ENCODE assay signal across 13 cellular contexts in the genomic region with DNA sequence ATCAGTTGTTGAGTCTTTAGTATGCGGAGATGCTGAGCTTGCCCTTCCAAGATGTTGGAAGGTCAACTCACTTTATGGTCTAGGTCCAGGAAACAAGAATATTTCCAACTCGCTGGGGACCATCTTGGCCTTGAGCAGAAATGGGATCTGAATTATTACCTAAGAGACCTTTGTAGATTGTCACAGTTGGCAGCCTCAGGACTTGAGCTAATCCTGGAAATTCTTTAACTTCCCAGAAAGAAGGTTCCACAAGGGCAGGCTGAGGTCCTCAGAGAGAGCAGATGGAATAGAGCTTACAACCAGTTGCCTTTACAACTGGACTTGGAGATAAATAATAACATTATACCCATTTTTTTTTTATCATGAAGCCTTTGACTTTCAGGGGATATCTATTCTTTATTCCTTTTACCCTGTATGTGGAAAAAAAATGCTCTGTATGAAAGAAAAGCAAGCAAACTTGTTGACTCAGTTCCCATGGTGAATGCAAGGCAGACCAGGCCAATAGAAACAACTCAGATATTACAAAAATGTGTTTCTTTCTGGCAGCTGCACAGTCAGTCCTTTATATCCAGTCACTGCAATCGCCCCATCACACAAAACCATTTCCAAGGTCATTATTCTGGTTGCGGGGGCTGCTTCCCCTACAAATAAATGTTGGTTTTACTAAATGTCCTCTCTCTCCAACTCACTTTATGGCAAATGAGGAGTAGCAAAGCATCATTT.
DNase-seq lines count a peak whose midpoint lies in the region; ATAC-seq and TF ChIP-seq lines count a peak whose summit lies in the region.
"Had no signal": no experiment of that assay in that cellular context is flagged by ENCODE, and none has a peak within 500 bp of the region (broad histone marks: within the 10 kb centered on the region; RNA-seq: fewer than 3 reads in every experiment).

No MANE protein-coding gene starts in this region.

- no peak for ATAC-seq in HG03159 (IDR thresholded peaks at IDR 0.05; ENCODE audit: unreplicated experiment)
- ATAC-seq: natural killer cell had no signal

- 95% methylated on average over 4 of the region's 4 CpGs for WGBS in hepatocyte (ENCODE audit: low lambda C conversion rate, missing lambda C conversion rate)
- 93% methylated on average over 4 of the region's 4 CpGs for WGBS in smooth muscle cell (ENCODE audit: low lambda C conversion rate)

- H3K79me2 ChIP-seq in hepatocyte (no peaks in the 10 kb centered on the region), smooth muscle cell (ENCODE audit: low read depth) (no peaks in the 10 kb centered on the region)

- peaks cover 65% of the 10 kb centered on the region for H3K4me1 Mint-ChIP-seq in CD14-positive monocyte
- peaks cover 37% of the 10 kb centered on the region for H3K4me1 Mint-ChIP-seq in progenitor cell of endocrine pancreas (ENCODE audit: low read depth)
- H3K4me1 Mint-ChIP-seq: central memory CD8-positive, alpha-beta T cell had no signal

- H3K4me2 ChIP-seq in hepatocyte (no peak overlapping the region), smooth muscle cell (no peak overlapping the region)

- no peaks in the 10 kb centered on the region for H3K36me3 ChIP-seq in hepatocyte (replicated peaks; ENCODE audit: insufficient read depth, low read depth)
- H3K36me3 ChIP-seq in smooth muscle cell (ENCODE audit: low read depth) = no peaks in the 10 kb centered on the region

- peak overlapping the region; percentile 46 to 99 (median 94) for H3K27ac Mint-ChIP-seq in CD14-positive monocyte
- H3K27ac Mint-ChIP-seq in progenitor cell of endocrine pancreas = no peak overlapping the region
- H3K27ac Mint-ChIP-seq: B cell, natural killer cell had no signal

- H3K9me3 Mint-ChIP-seq in CD14-positive monocyte (no peaks in the 10 kb centered on the region), progenitor cell of endocrine pancreas (ENCODE audit: low read depth) (no peaks in the 10 kb centered on the region)
- H3K9me3 Mint-ChIP-seq: central memory CD8-positive, alpha-beta T cell; natural killer cell had no signal

- H3F3A ChIP-seq in smooth muscle cell (ENCODE audit: low read depth) = peaks cover 8% of the 10 kb centered on the region

- H3K4me3 ChIP-seq in choroid plexus epithelial cell (ENCODE audit: low read depth, low read length) (no peak overlapping the region), hepatocyte (no peak overlapping the region), smooth muscle cell (no peak overlapping the region)

- H3K4me3 Mint-ChIP-seq in CD14-positive monocyte (no peak overlapping the region), progenitor cell of endocrine pancreas (ENCODE audit: low read depth) (no peak overlapping the region)
- H3K4me3 Mint-ChIP-seq: B cell; central memory CD8-positive, alpha-beta T cell; natural killer cell had no signal

- no peaks in the 10 kb centered on the region for H3K9me2 ChIP-seq in hepatocyte (replicated peaks; ENCODE audit: insufficient read depth)

- H4K20me1 ChIP-seq in hepatocyte (ENCODE audit: insufficient read depth, poor library complexity, severe bottlenecking) (no peaks in the 10 kb centered on the region), smooth muscle cell (ENCODE audit: low read depth) (no peaks in the 10 kb centered on the region)

- H3K9ac ChIP-seq in smooth muscle cell (ENCODE audit: low read depth) = no peak overlapping the region

- H3K27me3 ChIP-seq in hepatocyte (no peaks in the 10 kb centered on the region), smooth muscle cell (ENCODE audit: low read depth) (no peaks in the 10 kb centered on the region)

- no peak overlapping the region for H2AFZ ChIP-seq in hepatocyte
- H2AFZ ChIP-seq in smooth muscle cell (ENCODE audit: low read depth) = no peak overlapping the region

- intact Hi-C loops in CD14-positive monocyte (cut with micrococcal nuclease) = loop anchor here (5.0 to 10.0 kb wide), 6 partner anchors 83 to 403 kb away; a partner anchor contains a TSS

- TF ChIP-seq CTCF in CD14-positive monocyte (IDR thresholded peaks at IDR 0.05) (no peak), choroid plexus epithelial cell (conservative IDR thresholded peaks at IDR 0.05; ENCODE audit: low read depth, low read length) (no peak), hepatocyte (IDR thresholded peaks at IDR 0.05; ENCODE audit: poor library complexity) (no peak), smooth muscle cell (IDR thresholded peaks at IDR 0.05; ENCODE audit: borderline replicate concordance, insufficient read depth, poor library complexity, severe bottlenecking) (no peak), progenitor cell of endocrine pancreas (IDR thresholded peaks at IDR 0.05; ENCODE audit: unreplicated experiment) (no peak)

- H3K4me1 ChIP-seq in hepatocyte (ENCODE audit: insufficient read depth) = peaks cover 45% of the 10 kb centered on the region
- H3K4me1 ChIP-seq in smooth muscle cell (ENCODE audit: low read depth) = peaks cover 55% of the 10 kb centered on the region

- H3K36me3 Mint-ChIP-seq in CD14-positive monocyte (peaks cover 9% of the 10 kb centered on the region in 2 donors), progenitor cell of endocrine pancreas (ENCODE audit: insufficient read depth) (no peaks in the 10 kb centered on the region)
- H3K36me3 Mint-ChIP-seq: natural killer cell had no signal

- no peaks in the 10 kb centered on the region for H3K27me3 Mint-ChIP-seq in CD14-positive monocyte (ENCODE audit: low read depth in 3 of 3)
- no peaks in the 10 kb centered on the region for H3K27me3 Mint-ChIP-seq in progenitor cell of endocrine pancreas
- H3K27me3 Mint-ChIP-seq: B cell; central memory CD8-positive, alpha-beta T cell had no signal

- peak overlapping the region; percentile 84 for H3K27ac ChIP-seq in hepatocyte
- H3K27ac ChIP-seq in smooth muscle cell (ENCODE audit: low read depth) = peak overlapping the region; percentile 8

- DNase-seq in CD14-positive monocyte (ENCODE audit: low spot score) = no peak
- peak; percentile 86 for DNase-seq in choroid plexus epithelial cell (ENCODE audit: low read depth)
- no peak for DNase-seq in hepatocyte (ENCODE audit: low spot score)
- no peak for DNase-seq in smooth muscle cell (lab: John Stamatoyannopoulos, UW; ENCODE audit: unreplicated experiment)
- DNase-seq in progenitor cell of endocrine pancreas (ENCODE audit: low spot score, unreplicated experiment) = no peak
- DNase-seq in NCI-H1105 (lab: John Stamatoyannopoulos, UW) = no peak
- no peak for DNase-seq in foreskin melanocyte
- DNase-seq: HCEC 1CT, natural killer cell, NCI-H2171 had no signal

- H3K9me3 ChIP-seq in hepatocyte (ENCODE audit: low read depth) = no peaks in the 10 kb centered on the region
- no peaks in the 10 kb centered on the region for H3K9me3 ChIP-seq in smooth muscle cell (replicated peaks; ENCODE audit: low read depth)
